ENCODE assay signal across 22 cellular contexts in the genomic region with DNA sequence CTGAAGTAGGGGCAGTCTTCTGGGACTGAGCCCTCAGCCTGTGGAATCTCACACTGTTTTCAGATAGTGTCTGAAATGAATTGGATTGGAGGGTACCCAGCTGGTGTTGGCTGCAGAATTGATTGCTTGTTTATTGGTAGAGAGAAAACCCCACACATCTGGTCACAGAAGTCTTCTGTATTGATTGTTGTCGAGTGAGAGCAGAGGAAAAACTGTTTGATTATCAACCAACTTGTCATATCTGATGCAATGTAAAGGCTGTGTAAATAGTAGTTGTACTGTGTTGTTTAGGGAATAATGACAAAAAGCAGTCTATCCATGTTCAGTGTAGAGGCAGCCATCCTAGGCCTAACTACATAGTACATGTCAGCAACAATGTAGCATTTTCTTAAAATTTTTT. TPM values are rescaled to one million over a fixed set of nuclear protein-coding genes. Genes with fewer than 3 reads are reported as not detected.
DNase-seq lines count a peak whose midpoint lies in the region; ATAC-seq and TF ChIP-seq lines count a peak whose summit lies in the region.
"Had no signal": no experiment of that assay in that cellular context is flagged by ENCODE, and none has a peak within 500 bp of the region (broad histone marks: within the 10 kb centered on the region; RNA-seq: fewer than 3 reads in every experiment).

No MANE protein-coding gene starts in this region.

- H3K27ac Mint-ChIP-seq in activated naive CD8-positive, alpha-beta T cell treated with anti-CD3 and anti-CD28 coated beads for 36 hours: peak overlapping the region; percentile 19
- no peak overlapping the region for H3K27ac Mint-ChIP-seq in activated naive CD8-positive, alpha-beta T cell treated with anti-CD3 and anti-CD28 coated beads, Interleukin-2, amount 50 U/mL, for 24 hours
- peak overlapping the region; percentile 57; the same call in 1 of the 2 replicates for H3K27ac Mint-ChIP-seq in WTC11
- no peak overlapping the region for H3K27ac Mint-ChIP-seq in Caco-2 (ENCODE audit: unreplicated experiment)
- H3K27ac Mint-ChIP-seq: activated CD4-positive, alpha-beta memory T cell treated with anti-CD3 and anti-CD28 coated beads for 36 hours had no signal

- H3K9me3 Mint-ChIP-seq in activated naive CD8-positive, alpha-beta T cell treated with anti-CD3 and anti-CD28 coated beads for 36 hours: no peaks in the 10 kb centered on the region
- no peaks in the 10 kb centered on the region for H3K9me3 Mint-ChIP-seq in activated naive CD8-positive, alpha-beta T cell treated with anti-CD3 and anti-CD28 coated beads, Interleukin-2, amount 50 U/mL, for 24 hours
- no peaks in the 10 kb centered on the region for H3K9me3 Mint-ChIP-seq in WTC11
- H3K9me3 Mint-ChIP-seq in Caco-2 (ENCODE audit: unreplicated experiment): no peaks in the 10 kb centered on the region
- H3K9me3 Mint-ChIP-seq: activated CD4-positive, alpha-beta memory T cell treated with anti-CD3 and anti-CD28 coated beads for 36 hours had no signal

- H3K9me3 ChIP-seq in iPS-15b (ENCODE audit: control insufficient read depth, insufficient read depth, low read length) (no peaks in the 10 kb centered on the region), Caco-2 (no peaks in the 10 kb centered on the region)
- H3K9me3 ChIP-seq: HAP-1, tibial artery had no signal

- H3K27me3 Mint-ChIP-seq in activated naive CD8-positive, alpha-beta T cell treated with anti-CD3 and anti-CD28 coated beads for 36 hours: no peaks in the 10 kb centered on the region
- no peaks in the 10 kb centered on the region for H3K27me3 Mint-ChIP-seq in activated naive CD8-positive, alpha-beta T cell treated with anti-CD3 and anti-CD28 coated beads, Interleukin-2, amount 50 U/mL, for 24 hours
- H3K27me3 Mint-ChIP-seq in WTC11 (ENCODE audit: low read depth): no peaks in the 10 kb centered on the region
- H3K27me3 Mint-ChIP-seq in Caco-2 (ENCODE audit: insufficient read depth, unreplicated experiment): no peaks in the 10 kb centered on the region
- H3K27me3 Mint-ChIP-seq: activated CD4-positive, alpha-beta memory T cell treated with anti-CD3 and anti-CD28 coated beads for 36 hours had no signal

- H3K4me3 ChIP-seq in iPS-15b (ENCODE audit: low read depth, low read length) (no peak overlapping the region), Caco-2 (ENCODE audit: low read depth, low read length) (no peak overlapping the region)
- H3K4me3 ChIP-seq: HAP-1, tibial artery had no signal

- in situ Hi-C loops in GM13976 (cut with MboI; ENCODE audit: low sequenced_read_pairs, unreplicated experiment): no loop called here

- H3K27me3 ChIP-seq in iPS-15b (ENCODE audit: control insufficient read depth, insufficient read depth, low read length) (no peaks in the 10 kb centered on the region), Caco-2 (replicated peaks; ENCODE audit: control insufficient read depth, insufficient read depth, low read length) (no peaks in the 10 kb centered on the region)
- H3K27me3 ChIP-seq: tibial artery had no signal

- no TSS peak for BruUV-seq in Caco-2 (replicated peaks; lab: Mats Ljungman, UMichigan)

- no peaks in the 10 kb centered on the region for H3K4me1 ChIP-seq in iPS-15b (ENCODE audit: control insufficient read depth, insufficient read depth, low read length)
- H3K4me1 ChIP-seq in Caco-2: peaks cover 5% of the 10 kb centered on the region

- peak overlapping the region; percentile 61 for H3K27ac ChIP-seq in substantia nigra (ENCODE audit: low read depth, low read length, poor library complexity, severe bottlenecking)
- H3K27ac ChIP-seq: HL-60, tibial artery, WERI-Rb-1 had no signal

- POLR2A ChIA-PET in WTC11 (lab: Charles Lee): no interaction called here
- POLR2A ChIA-PET in Caco-2 (lab: Charles Lee): no interaction called here

- peaks cover 40% of the 10 kb centered on the region for H3K4me1 Mint-ChIP-seq in activated naive CD8-positive, alpha-beta T cell treated with anti-CD3 and anti-CD28 coated beads for 36 hours
- peaks cover 63% of the 10 kb centered on the region for H3K4me1 Mint-ChIP-seq in activated naive CD8-positive, alpha-beta T cell treated with anti-CD3 and anti-CD28 coated beads, Interleukin-2, amount 50 U/mL, for 24 hours
- H3K4me1 Mint-ChIP-seq in WTC11: peaks cover 18% of the 10 kb centered on the region
- H3K4me1 Mint-ChIP-seq in Caco-2 (ENCODE audit: low read depth, unreplicated experiment): peaks cover 11% of the 10 kb centered on the region

- CTCF ChIA-PET in WTC11 (lab: Charles Lee) (no interaction called here), Caco-2 (lab: Charles Lee) (no interaction called here)

- ATAC-seq in activated naive CD8-positive, alpha-beta T cell treated with anti-CD3 and anti-CD28 coated beads, Interleukin-2, amount 50 U/mL, for 24 hours: no peak
- ATAC-seq in WTC11 (no peak), GM19455 (IDR thresholded peaks at IDR 0.05; ENCODE audit: unreplicated experiment) (no peak)

- TF ChIP-seq CTCF in WTC11 (IDR thresholded peaks at IDR 0.05) (no peak), GM13976 (IDR thresholded peaks at IDR 0.05; ENCODE audit: borderline replicate concordance, control extremely low read depth, extremely low read depth, insufficient read depth, missing control alignments) (no peak), Caco-2 (IDR thresholded peaks at IDR 0.05; ENCODE audit: insufficient read depth in 1 of 2, low read depth in 1 of 2, low read length in 1 of 2, severe bottlenecking in 1 of 2, unreplicated experiment in 1 of 2) (no peak)

- no peak for DNase-seq in activated naive CD8-positive, alpha-beta T cell treated with anti-CD3 and anti-CD28 coated beads for 36 hours
- no peak for DNase-seq in activated naive CD8-positive, alpha-beta T cell treated with anti-CD3 and anti-CD28 coated beads, Interleukin-2, amount 50 U/mL, for 24 hours
- no peak for DNase-seq in WTC11 (ENCODE audit: low spot score)
- DNase-seq in substantia nigra (lab: John Stamatoyannopoulos, UW): no peak
- DNase-seq in GM13976 (ENCODE audit: low spot score): no peak
- no peak for DNase-seq in Caco-2
- DNase-seq: ACHN; activated CD4-positive, alpha-beta memory T cell treated with anti-CD3 and anti-CD28 coated beads for 36 hours; central memory CD4-positive, alpha-beta T cell; DND-41; effector CD4-positive, alpha-beta T cell; kidney; mesenchymal stem cell; NCI-H1930; Right ventricle myocardium superior; T-helper 1 cell; tibial artery; WERI-Rb-1 had no signal

- intact Hi-C loops in Caco-2 (cut with micrococcal nuclease; ENCODE audit: unreplicated experiment): no loop called here

- no peak overlapping the region for H3K4me3 Mint-ChIP-seq in activated naive CD8-positive, alpha-beta T cell treated with anti-CD3 and anti-CD28 coated beads for 36 hours
- no peak overlapping the region for H3K4me3 Mint-ChIP-seq in activated naive CD8-positive, alpha-beta T cell treated with anti-CD3 and anti-CD28 coated beads, Interleukin-2, amount 50 U/mL, for 24 hours
- H3K4me3 Mint-ChIP-seq in WTC11 (no peak overlapping the region), Caco-2 (ENCODE audit: unreplicated experiment) (no peak overlapping the region)
- H3K4me3 Mint-ChIP-seq: activated CD4-positive, alpha-beta memory T cell treated with anti-CD3 and anti-CD28 coated beads for 36 hours had no signal

- H3K36me3 ChIP-seq in iPS-15b (ENCODE audit: control insufficient read depth, insufficient read depth, low read length) (no peaks in the 10 kb centered on the region), Caco-2 (ENCODE audit: control insufficient read depth, insufficient read depth, low read length) (no peaks in the 10 kb centered on the region; the same call in none of the 2 replicates)

- H3K9ac ChIP-seq in iPS-15b (ENCODE audit: low read depth, low read length): peak overlapping the region; percentile 24

- peaks cover 30% of the 10 kb centered on the region for H3K36me3 Mint-ChIP-seq in activated naive CD8-positive, alpha-beta T cell treated with anti-CD3 and anti-CD28 coated beads for 36 hours
- peaks cover 34% of the 10 kb centered on the region for H3K36me3 Mint-ChIP-seq in activated naive CD8-positive, alpha-beta T cell treated with anti-CD3 and anti-CD28 coated beads, Interleukin-2, amount 50 U/mL, for 24 hours (ENCODE audit: low read depth)
- H3K36me3 Mint-ChIP-seq in WTC11: no peaks in the 10 kb centered on the region
- peaks cover 26% of the 10 kb centered on the region for H3K36me3 Mint-ChIP-seq in Caco-2 (ENCODE audit: insufficient read depth, unreplicated experiment)

TF ChIP-seq in WTC11, 78 proteins besides CTCF, POLR2A, EP300 and RAD21:
- TF ChIP-seq ATF2 (CRISPR knock-in tag; IDR thresholded peaks at IDR 0.05; ENCODE audit: borderline replicate concordance, low read depth): no peak
- TF ChIP-seq GABPB1 (CRISPR knock-in tag; IDR thresholded peaks at IDR 0.05): peak; percentile 87

RNA-seq across cellular contexts. Expression of gene CRCP, which starts 4.9 kb away (rescaled TPM):
- 10 to 100 TPM; 33.8 to 34.8 TPM for total RNA-seq in activated naive CD8-positive, alpha-beta T cell treated with anti-CD3 and anti-CD28 coated beads for 36 hours
- total RNA-seq in WTC11 (2021) (20.3 to 23.3 TPM (median 21.2 TPM) in 3 replicates), Caco-2 (2022) (48.2 and 48.7 TPM in 2 replicates)

RNA-seq across cellular contexts. Expression of gene ASL, which starts 43.9 kb away (rescaled TPM):
- total RNA-seq in activated naive CD8-positive, alpha-beta T cell treated with anti-CD3 and anti-CD28 coated beads for 36 hours: 10 to 100 TPM; 19.0 to 22.8 TPM
- 29.5 to 31.9 TPM (median 29.8 TPM) in 3 replicates for total RNA-seq in WTC11 (2021)
- 54.9 and 64.0 TPM in 2 replicates for total RNA-seq in Caco-2 (2022)

Comparison
In these comparisons a context has a peak if more than half of its experiments do, and no peak if none do; other contexts are left out.
1. H3K27ac Mint-ChIP-seq: peak in activated naive CD8-positive, alpha-beta T cell treated with anti-CD3 and anti-CD28 coated beads for 36 hours (single experiment) and WTC11 (single experiment); none in activated naive CD8-positive, alpha-beta T cell treated with anti-CD3 and anti-CD28 coated beads, Interleukin-2, amount 50 U/mL, for 24 hours (single experiment) and Caco-2 (single experiment).